In genomic region chr14:23301288-23301968, GRCh38 we compare ENCODE assay signal across 7 cellular contexts. TPM values are rescaled to one million over a fixed set of nuclear protein-coding genes. Genes with fewer than 3 reads are reported as not detected.
DNase-seq lines count a peak whose midpoint lies in the region; ATAC-seq and TF ChIP-seq lines count a peak whose summit lies in the region.

No MANE protein-coding gene starts in this region.

- peak; percentile 98 for DNase-seq in NCI-H1694 treated with DMSO at 0.1 percent for 48 hours (lab: John Stamatoyannopoulos, UW)
- DNase-seq in T-helper 2 cell: peak; percentile 93 to 99 (median 95)
- peak; percentile 94 to 99 for DNase-seq in ascending aorta (ENCODE audit: low spot score in 2 of 2)
- DNase-seq in hepatocyte (ENCODE audit: low spot score): peak; percentile 100
- DNase-seq in retina: peak; percentile 98

- no peak overlapping the region for H2AFZ ChIP-seq in hepatocyte

- no peaks in the 10 kb centered on the region for H4K20me1 ChIP-seq in hepatocyte (ENCODE audit: insufficient read depth, poor library complexity, severe bottlenecking)

- H3K27ac ChIP-seq in ascending aorta (peak overlapping the region; percentile 98 to 99), hepatocyte (peak overlapping the region; percentile 98)

- H3K27me3 ChIP-seq in ascending aorta (no peaks in the 10 kb centered on the region), hepatocyte (no peaks in the 10 kb centered on the region)

- peaks cover 15 to 17% of the 10 kb centered on the region in 2 donors for H3K4me1 ChIP-seq in ascending aorta
- H3K4me1 ChIP-seq in hepatocyte (ENCODE audit: insufficient read depth): peaks cover 23% of the 10 kb centered on the region

- H3K9me3 ChIP-seq in ascending aorta (no peaks in the 10 kb centered on the region), hepatocyte (ENCODE audit: low read depth) (no peaks in the 10 kb centered on the region)

- peak overlapping the region; percentile 85 to 93 for H3K4me3 ChIP-seq in ascending aorta
- peak overlapping the region; percentile 75 for H3K4me3 ChIP-seq in hepatocyte

- H3K4me2 ChIP-seq in hepatocyte: peak overlapping the region; percentile 88

- H3K9me2 ChIP-seq in hepatocyte (replicated peaks; ENCODE audit: insufficient read depth): no peaks in the 10 kb centered on the region

- H3K36me3 ChIP-seq in ascending aorta (peaks cover 0 to 3% of the 10 kb centered on the region in 2 donors), hepatocyte (replicated peaks; ENCODE audit: insufficient read depth, low read depth) (no peaks in the 10 kb centered on the region)

- TF ChIP-seq CTCF in ascending aorta (IDR thresholded peaks at IDR 0.05) (peak; percentile 56 to 87 (median 66)), hepatocyte (IDR thresholded peaks at IDR 0.05; ENCODE audit: poor library complexity) (peak; percentile 81)

- peaks cover 13% of the 10 kb centered on the region for H3K79me2 ChIP-seq in hepatocyte

- under 1% methylated on average over 81 of the region's 87 CpGs for WGBS in hepatocyte (ENCODE audit: low lambda C conversion rate, missing lambda C conversion rate)

- ATAC-seq in GM18502 (IDR thresholded peaks at IDR 0.05; ENCODE audit: poor library complexity, unreplicated experiment) (peak; percentile 77), HG02943 (IDR thresholded peaks at IDR 0.05; ENCODE audit: low read depth, unreplicated experiment) (peak; percentile 73)

- intact Hi-C loops in ascending aorta (cut with DNase I): loop anchor here (1.0 to 10.0 kb wide), 11 partner anchors 15 to 941 kb away; partner anchors contain the start of genes ACIN1, C14orf119, EMC9 and HOMEZ

RNA-seq across cellular contexts. Expression of gene PPP1R3E, which starts 1.2 kb away (rescaled TPM):
- 8.9 TPM for total RNA-seq in ascending aorta
- total RNA-seq in hepatocyte: 3.9 and 6.1 TPM in 2 replicates
- 4.6 and 4.8 TPM in 2 replicates for polyA plus RNA-seq in hepatocyte

RNA-seq across cellular contexts. Expression of gene BCL2L2, which starts 5.2 kb away (rescaled TPM):
- 49.2 TPM for total RNA-seq in ascending aorta
- total RNA-seq in hepatocyte: 20.8 and 26.4 TPM in 2 replicates
- 4.3 and 6.5 TPM in 2 replicates for polyA plus RNA-seq in hepatocyte

RNA-seq across cellular contexts. Expression of gene HOMEZ, which starts 15.5 kb away (rescaled TPM):
- total RNA-seq in ascending aorta: 7.3 TPM
- total RNA-seq in hepatocyte: 8.2 and 9.4 TPM in 2 replicates
- 6.3 and 11.2 TPM in 2 replicates for polyA plus RNA-seq in hepatocyte

RNA-seq across cellular contexts. Expression of gene PABPN1, which starts 19.8 kb away (rescaled TPM):
- total RNA-seq in ascending aorta (90.6 TPM), hepatocyte (94.1 and 116 TPM in 2 replicates)
- polyA plus RNA-seq in hepatocyte: 213 and 245 TPM in 2 replicates

RNA-seq across cellular contexts. Expression of gene SLC22A17, which starts 51.3 kb away (rescaled TPM):
- 89.7 TPM for total RNA-seq in ascending aorta
- total RNA-seq in hepatocyte: 31.9 and 44.4 TPM in 2 replicates
- polyA plus RNA-seq in hepatocyte: 62.9 and 79.2 TPM in 2 replicates

Comparison
In these comparisons a context has a peak if more than half of its experiments do, and no peak if none do; other contexts are left out.
1. Peak in every context shown above with its lines: DNase-seq, ATAC-seq, H3K4me3 ChIP-seq and H3K27ac ChIP-seq.